ENCODE assay signal across 20 cellular contexts in genomic region chr16:89050868-89051311, GRCh38.
"Had no signal": no experiment of that assay in that cellular context is flagged by ENCODE, and none has a peak within 500 bp of the region (broad histone marks: within the 10 kb centered on the region; RNA-seq: fewer than 3 reads in every experiment).

No MANE protein-coding gene starts in this region.

- H3K27ac ChIP-seq: breast epithelium, coronary artery, esophagus squamous epithelium, gastrocnemius medialis, parathyroid adenoma, thoracic aorta had no signal

- H3K9me3 ChIP-seq: breast epithelium, esophagus squamous epithelium, gastrocnemius medialis, thoracic aorta had no signal

- DNase-seq: activated CD4-positive, alpha-beta memory T cell treated with anti-CD3 and anti-CD28 coated beads, Interleukin-2, amount 10 ng/mL, durations not matched to agents 7 days and 5 days; activated CD4-positive, alpha-beta T cell treated with anti-CD3 and anti-CD28 coated beads for 48 hours; activated effector memory CD4-positive, alpha-beta T cell treated with Interleukin-2 at 50 U/mL for 16 hours; activated naive CD4-positive, alpha-beta T cell treated with anti-CD3 and anti-CD28 coated beads for 36 hours; activated naive CD8-positive, alpha-beta T cell treated with anti-CD3 and anti-CD28 coated beads, Interleukin-2, amount 10 ng/mL, durations not matched to agents 7 days and 5 days; activated T-cell treated with anti-CD3 and anti-CD28 coated beads, Interleukin-2, amount 50 U/mL, for 72 hours; amniotic stem cell; endodermal cell; esophagus squamous epithelium; gastrocnemius medialis; left colon; small intestine; stimulated activated CD4-positive, alpha-beta T cell treated with anti-CD3 and anti-CD28 coated beads, Interleukin-15, amount 100 ng/mL, for 24 hours; stimulated activated naive CD4-positive, alpha-beta T cell treated with Interleukin-2 at 50 U/mL for 16 hours; T-helper 17 cell had no signal

- H3K4me3 ChIP-seq: breast epithelium, coronary artery, esophagus squamous epithelium, gastrocnemius medialis, thoracic aorta had no signal

- H3K4me1 ChIP-seq: breast epithelium, gastrocnemius medialis, parathyroid adenoma had no signal

- ATAC-seq: activated T-cell treated with anti-CD3 and anti-CD28 coated beads, Interleukin-2, amount 50 U/mL, for 72 hours; gastrocnemius medialis; left colon; sciatic nerve; T-helper 17 cell had no signal

- H3K36me3 ChIP-seq: breast epithelium, esophagus squamous epithelium, gastrocnemius medialis, thoracic aorta had no signal
